In genomic region chr19:57321746-57322145, GRCh38 we compare ENCODE assay signal across 9 cellular contexts. TPM values are rescaled to one million over a fixed set of nuclear protein-coding genes. Genes with fewer than 3 reads are reported as not detected.
DNase-seq lines count a peak whose midpoint lies in the region; ATAC-seq and TF ChIP-seq lines count a peak whose summit lies in the region.
"Had no signal": no experiment of that assay in that cellular context is flagged by ENCODE, and none has a peak within 500 bp of the region (broad histone marks: within the 10 kb centered on the region; RNA-seq: fewer than 3 reads in every experiment).

No MANE protein-coding gene starts in this region.

- H3K27ac ChIP-seq in left ventricle myocardium inferior (replicated peaks) (no peak overlapping the region), iPS-20b (ENCODE audit: low read length) (no peak overlapping the region), thoracic aorta (no peak overlapping the region)

- DNase-seq in left ventricle myocardium inferior (no peak), left ventricle myocardium superior (no peak), thoracic aorta (ENCODE audit: low spot score) (no peak), DMS153 treated with DMSO at 0.1 percent for 48 hours (lab: John Stamatoyannopoulos, UW; ENCODE audit: unreplicated experiment) (no peak), NCI-H1092 (lab: John Stamatoyannopoulos, UW) (no peak)
- no peak for DNase-seq in activated CD4-positive, alpha-beta memory T cell treated with anti-CD3 and anti-CD28 coated beads, Interleukin-2, amount 10 ng/mL, durations not matched to agents 7 days and 5 days
- DNase-seq: DMS79 had no signal

- H3K27me3 Mint-ChIP-seq in activated CD4-positive, alpha-beta memory T cell treated with anti-CD3 and anti-CD28 coated beads, Interleukin-2, amount 10 ng/mL, durations not matched to agents 7 days and 5 days = peaks cover 10% of the 10 kb centered on the region

- intact Hi-C loops in left ventricle myocardium inferior (cut with micrococcal nuclease) = no loop called here
- intact Hi-C loops in left ventricle myocardium superior (cut with micrococcal nuclease) = no loop called here

- H3K4me1 ChIP-seq in left ventricle myocardium inferior (peaks cover 32% of the 10 kb centered on the region), iPS-20b (ENCODE audit: insufficient read depth, low read length) (0 out of 2 replicates have a peak, but pooled peaks cover 6% of the 10 kb centered on the region), thoracic aorta (ENCODE audit: control insufficient read depth in 1 of 2, low read depth in 2 of 2) (peaks cover 5 to 22% of the 10 kb centered on the region in 2 donors)

- H3K27me3 ChIP-seq in left ventricle myocardium inferior (ENCODE audit: low read depth) = no peaks in the 10 kb centered on the region
- peaks cover 7% of the 10 kb centered on the region; the same call in 1 of the 2 replicates for H3K27me3 ChIP-seq in iPS-20b (ENCODE audit: insufficient read depth, low read length)
- H3K27me3 ChIP-seq in thoracic aorta (replicated peaks; ENCODE audit: insufficient read depth) = no peaks in the 10 kb centered on the region

- peaks cover 15% of the 10 kb centered on the region for H3K9me3 Mint-ChIP-seq in activated CD4-positive, alpha-beta memory T cell treated with anti-CD3 and anti-CD28 coated beads, Interleukin-2, amount 10 ng/mL, durations not matched to agents 7 days and 5 days

- H3K4me3 Mint-ChIP-seq in activated CD4-positive, alpha-beta memory T cell treated with anti-CD3 and anti-CD28 coated beads, Interleukin-2, amount 10 ng/mL, durations not matched to agents 7 days and 5 days = peak overlapping the region; percentile 81

- POLR2A ChIA-PET in activated CD4-positive, alpha-beta memory T cell treated with anti-CD3 and anti-CD28 coated beads, Interleukin-2, amount 10 ng/mL, durations not matched to agents 7 days and 5 days (lab: Charles Lee) = interaction anchor here (1.0 to 1.5 kb wide), 3 partner anchors 41 to 78 kb away, joined by 3 read pairs; partner anchors contain the start of genes TRAPPC2B and ZNF547

- CTCF ChIA-PET in activated CD4-positive, alpha-beta memory T cell treated with anti-CD3 and anti-CD28 coated beads, Interleukin-2, amount 10 ng/mL, durations not matched to agents 7 days and 5 days (lab: Charles Lee) = no interaction called here

- peak overlapping the region; percentile 94 for H3K4me3 ChIP-seq in left ventricle myocardium inferior
- peak overlapping the region; percentile 95 for H3K4me3 ChIP-seq in iPS-20b (ENCODE audit: low read length)
- H3K4me3 ChIP-seq in thoracic aorta = peak overlapping the region; percentile 97

- peak overlapping the region; percentile 14 for H3K27ac Mint-ChIP-seq in activated CD4-positive, alpha-beta memory T cell treated with anti-CD3 and anti-CD28 coated beads, Interleukin-2, amount 10 ng/mL, durations not matched to agents 7 days and 5 days

- TF ChIP-seq CTCF in left ventricle myocardium inferior (IDR thresholded peaks at IDR 0.05; ENCODE audit: borderline replicate concordance) (no peak), thoracic aorta (IDR thresholded peaks at IDR 0.05) (no peak)

- H3K36me3 Mint-ChIP-seq in activated CD4-positive, alpha-beta memory T cell treated with anti-CD3 and anti-CD28 coated beads, Interleukin-2, amount 10 ng/mL, durations not matched to agents 7 days and 5 days (ENCODE audit: low read depth) = peaks cover 53% of the 10 kb centered on the region

- peaks cover 30% of the 10 kb centered on the region for H3K4me1 Mint-ChIP-seq in activated CD4-positive, alpha-beta memory T cell treated with anti-CD3 and anti-CD28 coated beads, Interleukin-2, amount 10 ng/mL, durations not matched to agents 7 days and 5 days

- ATAC-seq in left ventricle myocardium superior = no peak
- ATAC-seq in thoracic aorta (ENCODE audit: insufficient number of reproducible peaks, low FRiP score, low read depth) = no peak
- ATAC-seq in HG03175 (IDR thresholded peaks at IDR 0.05; ENCODE audit: unreplicated experiment) = no peak

- H3K9ac ChIP-seq in iPS-20b (ENCODE audit: low read depth, low read length) = peak overlapping the region; percentile 92

- peaks cover 33% of the 10 kb centered on the region for H3K9me3 ChIP-seq in left ventricle myocardium inferior (replicated peaks)
- no peaks in the 10 kb centered on the region for H3K9me3 ChIP-seq in iPS-20b (ENCODE audit: insufficient read depth, low read depth, low read length)
- H3K9me3 ChIP-seq in thoracic aorta = peaks cover 18% of the 10 kb centered on the region

- H3K36me3 ChIP-seq in left ventricle myocardium inferior (peaks cover 39% of the 10 kb centered on the region), iPS-20b (ENCODE audit: insufficient read depth, low read depth, low read length) (peaks cover 34% of the 10 kb centered on the region), thoracic aorta (peaks cover 32% of the 10 kb centered on the region)

RNA-seq across cellular contexts. Expression of gene ZNF543, which starts 1.5 kb away (rescaled TPM):
- 5.7 TPM for total RNA-seq in left ventricle myocardium inferior
- 6.1 TPM for total RNA-seq in left ventricle myocardium superior
- 1 to 10 TPM; 7.7 to 8.2 TPM for total RNA-seq in activated CD4-positive, alpha-beta memory T cell treated with anti-CD3 and anti-CD28 coated beads, Interleukin-2, amount 10 ng/mL, durations not matched to agents 7 days and 5 days
- total RNA-seq in thoracic aorta = 1 to 10 TPM; 7.6 to 9.7 TPM

RNA-seq across cellular contexts. Expression of gene ZNF304, which starts 29.3 kb away (rescaled TPM):
- total RNA-seq in left ventricle myocardium inferior (8.0 TPM), left ventricle myocardium superior (8.3 TPM), thoracic aorta (1 to 10 TPM; 6.2 to 7.5 TPM)
- 1 to 10 TPM; 7.9 to 9.1 TPM for total RNA-seq in activated CD4-positive, alpha-beta memory T cell treated with anti-CD3 and anti-CD28 coated beads, Interleukin-2, amount 10 ng/mL, durations not matched to agents 7 days and 5 days

RNA-seq across cellular contexts. Expression of gene ZNF460, which starts 41.5 kb away (rescaled TPM):
- total RNA-seq in left ventricle myocardium inferior = 24.0 TPM
- 26.4 TPM for total RNA-seq in left ventricle myocardium superior
- total RNA-seq in activated CD4-positive, alpha-beta memory T cell treated with anti-CD3 and anti-CD28 coated beads, Interleukin-2, amount 10 ng/mL, durations not matched to agents 7 days and 5 days = 10 to 100 TPM; 40.0 to 42.0 TPM
- total RNA-seq in thoracic aorta = 100 to 1,000 TPM in 1 of 2 donors, 10 to 100 TPM in 1; 81.4 to 118 TPM

RNA-seq across cellular contexts. Expression of gene TRAPPC2B, which starts 41.6 kb away (rescaled TPM):
- 11.4 TPM for total RNA-seq in left ventricle myocardium inferior
- total RNA-seq in left ventricle myocardium superior = 10.9 TPM
- 10 to 100 TPM; 10.5 to 10.9 TPM for total RNA-seq in activated CD4-positive, alpha-beta memory T cell treated with anti-CD3 and anti-CD28 coated beads, Interleukin-2, amount 10 ng/mL, durations not matched to agents 7 days and 5 days
- 1 to 10 TPM; 2.0 to 9.5 TPM for total RNA-seq in thoracic aorta

RNA-seq across cellular contexts. Expression of gene ZNF547, which starts 41.6 kb away (rescaled TPM):
- total RNA-seq in left ventricle myocardium inferior (3.6 TPM), left ventricle myocardium superior (3.2 TPM), thoracic aorta (1 to 10 TPM in 1 of 2 donors, under 1 TPM in 1; 0.68 to 3.4 TPM)
- total RNA-seq in activated CD4-positive, alpha-beta memory T cell treated with anti-CD3 and anti-CD28 coated beads, Interleukin-2, amount 10 ng/mL, durations not matched to agents 7 days and 5 days = 1 to 10 TPM; 3.8 to 4.8 TPM
